Comparison of ENCODE assay signal across 21 cellular contexts in the genomic region with DNA sequence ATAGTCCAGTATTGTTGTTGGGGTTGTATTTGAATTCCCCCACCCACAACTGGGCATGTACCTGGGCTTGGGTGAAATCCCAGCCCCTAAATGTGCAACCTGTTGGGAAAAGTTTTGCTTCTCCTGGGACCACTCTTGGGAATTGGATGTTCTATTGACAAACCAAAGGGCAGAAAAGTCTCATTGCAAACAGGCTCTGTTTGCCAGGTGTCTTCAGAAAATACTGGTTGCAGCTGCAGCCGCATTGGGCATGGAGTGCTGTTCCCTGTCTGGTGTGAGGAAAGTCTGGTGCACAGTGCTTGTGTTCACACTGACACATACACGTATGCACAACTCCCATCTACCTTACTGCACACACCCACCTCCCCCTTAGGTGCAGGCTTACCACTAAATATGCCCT. TPM values are rescaled to one million over a fixed set of nuclear protein-coding genes. Genes with fewer than 3 reads are reported as not detected.
A peak's percentile ranks its signal among the peaks of the same experiment; 100 is the strongest.
DNase-seq lines count a peak whose midpoint lies in the region; ATAC-seq, FAIRE-seq and TF ChIP-seq lines count a peak whose summit lies in the region.
"Had no signal": no experiment of that assay in that cellular context is flagged by ENCODE, and none has a peak within 500 bp of the region (broad histone marks: within the 10 kb centered on the region; RNA-seq: fewer than 3 reads in every experiment).

No MANE protein-coding gene starts in this region.

- no peaks in the 10 kb centered on the region for H3K36me3 Mint-ChIP-seq in CD14-positive monocyte
- no peaks in the 10 kb centered on the region for H3K36me3 Mint-ChIP-seq in stimulated activated effector memory CD8-positive, alpha-beta T cell treated with anti-CD3 and anti-CD28 coated beads, Interleukin-12 subunit alpha, Interleukin-12 subunit beta, amount 100 ng/mL, for 72 hours
- H3K36me3 Mint-ChIP-seq: CD4-positive, alpha-beta memory T cell had no signal

- no peak overlapping the region for H3K4me3 Mint-ChIP-seq in CD14-positive monocyte
- H3K4me3 Mint-ChIP-seq in stimulated activated effector memory CD8-positive, alpha-beta T cell treated with anti-CD3 and anti-CD28 coated beads, Interleukin-12 subunit alpha, Interleukin-12 subunit beta, amount 100 ng/mL, for 72 hours = no peak overlapping the region
- H3K4me3 Mint-ChIP-seq: CD4-positive, alpha-beta memory T cell had no signal

- H3K36me3 ChIP-seq in RWPE2 (ENCODE audit: low read depth) (no peaks in the 10 kb centered on the region), HepG2 (replicated peaks in 1 of 2; ENCODE audit: control insufficient read depth in 1 of 2, insufficient read depth in 2 of 2, low read length in 2 of 2) (0 out of 5 replicates have a peak, but pooled peaks cover 0 to 3% of the 10 kb centered on the region in 2 experiments), neuronal stem cell (replicated peaks in 1 of 2; ENCODE audit: control insufficient read depth in 2 of 2, insufficient read depth in 2 of 2, low read length in 2 of 2) (no peaks in the 10 kb centered on the region), suprapubic skin (no peaks in the 10 kb centered on the region)
- H3K36me3 ChIP-seq: BE2C had no signal

- in situ Hi-C loops in HepG2 (cut with HindIII; ENCODE audit: extremely low pct_ligation_motif_present, low pct_unique_long_range_greater_than_20kb) = loop anchor here (10.0 kb wide), 1 partner anchor 1466 kb away; no protein-coding TSS in a partner anchor

- no peak overlapping the region for H3K4me2 ChIP-seq in HepG2 (ENCODE audit: low read depth, low read length)
- H3K4me2 ChIP-seq in neuronal stem cell (ENCODE audit: insufficient read depth, low read length, poor library complexity, severe bottlenecking) = no peak overlapping the region
- H3K4me2 ChIP-seq: KMS-11 had no signal

- CTCF ChIA-PET in HepG2 (lab: Yijun Ruan, JAX; ENCODE audit: low intra/inter-chr PET ratio, low total read pairs) = no interaction called here

- H2BK15ac ChIP-seq in neuronal stem cell (ENCODE audit: low read length) = peak overlapping the region; percentile 23

- no peak overlapping the region for H2AFZ ChIP-seq in HepG2 (ENCODE audit: low read length)
- no peak overlapping the region for H2AFZ ChIP-seq in neuronal stem cell (ENCODE audit: low read length)

- intact Hi-C loops in CD14-positive monocyte (cut with micrococcal nuclease) (no loop called here), HepG2 (cut with micrococcal nuclease; ENCODE audit: unreplicated experiment) (no loop called here)

- no peak overlapping the region for H3K4ac ChIP-seq in neuronal stem cell (ENCODE audit: low read length)

- H3K9me3 ChIP-seq in RWPE2 (ENCODE audit: severe bottlenecking) (no peaks in the 10 kb centered on the region), HepG2 (ENCODE audit: low read length) (no peaks in the 10 kb centered on the region), neuronal stem cell (replicated peaks in 1 of 2; ENCODE audit: control insufficient read depth in 2 of 2, insufficient read depth in 1 of 2, low read depth in 1 of 2, low read length in 2 of 2) (no peaks in the 10 kb centered on the region), suprapubic skin (no peaks in the 10 kb centered on the region)
- H3K9me3 ChIP-seq: BE2C had no signal

- H3K27ac Mint-ChIP-seq in CD14-positive monocyte = no peak overlapping the region
- H3K27ac Mint-ChIP-seq in stimulated activated effector memory CD8-positive, alpha-beta T cell treated with anti-CD3 and anti-CD28 coated beads, Interleukin-12 subunit alpha, Interleukin-12 subunit beta, amount 100 ng/mL, for 72 hours = no peak overlapping the region
- H3K27ac Mint-ChIP-seq: CD4-positive, alpha-beta memory T cell had no signal

- peaks cover 0 to 7% (median 2%) of the 10 kb centered on the region in 3 donors for H3K27me3 Mint-ChIP-seq in CD14-positive monocyte (ENCODE audit: low read depth in 3 of 3)

- peak overlapping the region; percentile 16 for H2BK12ac ChIP-seq in neuronal stem cell (ENCODE audit: low read length)

- peak overlapping the region; percentile 90 for H3K18ac ChIP-seq in neuronal stem cell (ENCODE audit: low read length)

- H4K91ac ChIP-seq in neuronal stem cell (ENCODE audit: low read depth, low read length, poor library complexity) = no peak overlapping the region

- no peaks in the 10 kb centered on the region for H3K79me1 ChIP-seq in neuronal stem cell (ENCODE audit: low read depth, low read length)

- peaks cover 33% of the 10 kb centered on the region for H3K4me1 ChIP-seq in RWPE2 (ENCODE audit: insufficient read depth, poor library complexity, severe bottlenecking)
- peaks cover 43% of the 10 kb centered on the region for H3K4me1 ChIP-seq in HepG2 (ENCODE audit: insufficient read depth, low read length)
- H3K4me1 ChIP-seq in neuronal stem cell (ENCODE audit: control insufficient read depth in 2 of 2, insufficient read depth in 1 of 2, low read depth in 1 of 2, low read length in 2 of 2) = peaks cover 17 to 24% of the 10 kb centered on the region in 2 donors
- H3K4me1 ChIP-seq in suprapubic skin = no peaks in the 10 kb centered on the region
- H3K4me1 ChIP-seq: BE2C had no signal

- peaks cover 22% of the 10 kb centered on the region for H4K20me1 ChIP-seq in HepG2 (ENCODE audit: insufficient read depth, low read length)

- peak overlapping the region; percentile 59 for H3K14ac ChIP-seq in neuronal stem cell (ENCODE audit: low read length)

- DNase-seq in CD14-positive monocyte (ENCODE audit: low spot score) (peak; percentile 30), RWPE2 (ENCODE audit: low spot score) (no peak), HepG2 (ENCODE audit: low spot score) (no peak), neuronal stem cell (ENCODE audit: low spot score) (no peak), suprapubic skin (ENCODE audit: low spot score in 2 of 2) (no peak)
- no peak for DNase-seq in stimulated activated effector memory CD8-positive, alpha-beta T cell treated with anti-CD3 and anti-CD28 coated beads, Interleukin-12 subunit alpha, Interleukin-12 subunit beta, amount 100 ng/mL, for 72 hours (ENCODE audit: low spot score in 2 of 2)
- DNase-seq: BE2C; CD4-positive, alpha-beta memory T cell; GOT3; NCI-H1092; NCI-H146; NCI-H2081; NCI-H510A; NCI-H774; Right ventricle myocardium superior had no signal

- H2BK120ac ChIP-seq in neuronal stem cell (ENCODE audit: low read depth, low read length) = no peak overlapping the region

- TF ChIP-seq POLR2A in HepG2 (IDR thresholded peaks at IDR 0.05; ENCODE audit: insufficient read depth in 1 of 2, low read depth in 2 of 2, low read length in 2 of 2) (no peak), suprapubic skin (IDR thresholded peaks at IDR 0.05) (no peak)

- TF ChIP-seq CTCF in CD14-positive monocyte (IDR thresholded peaks at IDR 0.05) (no peak), RWPE2 (IDR thresholded peaks at IDR 0.05; ENCODE audit: poor library complexity, severe bottlenecking) (no peak), HepG2 (CRISPR knock-in tag; IDR thresholded peaks at IDR 0.05) (no peak), suprapubic skin (IDR thresholded peaks at IDR 0.05) (no peak)

- TF ChIP-seq RAD21 in HepG2 (CRISPR knock-in tag; IDR thresholded peaks at IDR 0.05) = no peak

- H3K27me3 ChIP-seq in RWPE2 (ENCODE audit: insufficient read depth, poor library complexity, severe bottlenecking) (no peaks in the 10 kb centered on the region), HepG2 (ENCODE audit: control insufficient read depth in 1 of 2, insufficient read depth in 2 of 2, low read length in 2 of 2) (no peaks in the 10 kb centered on the region), neuronal stem cell (ENCODE audit: control insufficient read depth in 3 of 3, insufficient read depth in 3 of 3, low read depth in 1 of 3, low read length in 3 of 3) (peaks cover 0 to 3% (median 0%) of the 10 kb centered on the region in 3 experiments), suprapubic skin (no peaks in the 10 kb centered on the region)
- H3K27me3 ChIP-seq: BE2C had no signal

- H3K23ac ChIP-seq in neuronal stem cell (ENCODE audit: low read depth, low read length, poor library complexity) = no peak overlapping the region

- no peak overlapping the region for H2BK5ac ChIP-seq in neuronal stem cell (ENCODE audit: low read length)

- H3K27ac ChIP-seq in RWPE2 (ENCODE audit: poor library complexity, severe bottlenecking) = peak overlapping the region; percentile 70
- no peak overlapping the region for H3K27ac ChIP-seq in HepG2 (ENCODE audit: extremely low read length, insufficient read depth, low read length)
- no peak overlapping the region for H3K27ac ChIP-seq in neuronal stem cell (replicated peaks; ENCODE audit: low read length)
- no peak overlapping the region for H3K27ac ChIP-seq in suprapubic skin
- H3K27ac ChIP-seq: 22Rv1, KMS-11, SK-N-MC had no signal

- POLR2A ChIA-PET in HepG2 (lab: Yijun Ruan, JAX) = no interaction called here

- 55% methylated on average over 2 of the region's 2 CpGs for WGBS in HepG2 (ENCODE audit: low lambda C conversion rate)
- WGBS in neuronal stem cell (ENCODE audit: extremely low coverage in 2 of 2, insufficient read length in 2 of 2, insufficient replicate concordance in 1 of 2), 2 donors = no CpG with 5 or more reads among the region's 2 CpGs
- WGBS in suprapubic skin = 88% methylated on average over 2 of the region's 2 CpGs

- TF ChIP-seq EP300 in HepG2 (IDR thresholded peaks at IDR 0.05; ENCODE audit: low read depth in 2 of 2, low read length in 2 of 2) (no peak), HepG2 (CRISPR knock-in tag; IDR thresholded peaks at IDR 0.05; ENCODE audit: borderline replicate concordance) (no peak), suprapubic skin (IDR thresholded peaks at IDR 0.05) (no peak)

- no peak for FAIRE-seq in HepG2 (lab: Jason Lieb, UNC)
- FAIRE-seq: G401.6 had no signal

- no peak overlapping the region for H3K4me3 ChIP-seq in RWPE2 (ENCODE audit: severe bottlenecking)
- no peak overlapping the region for H3K4me3 ChIP-seq in HepG2 (replicated peaks in 1 of 3; ENCODE audit: insufficient read depth in 1 of 3, low read depth in 2 of 3, low read length in 3 of 3)
- no peak overlapping the region for H3K4me3 ChIP-seq in neuronal stem cell (ENCODE audit: low read length in 2 of 2)
- no peak overlapping the region for H3K4me3 ChIP-seq in suprapubic skin
- H3K4me3 ChIP-seq: SK-N-MC had no signal

- H4K8ac ChIP-seq in neuronal stem cell (ENCODE audit: low read depth, low read length) = no peak overlapping the region

- ATAC-seq in RWPE2 (ENCODE audit: low read depth) (no peak), HepG2 (peak; percentile 39; the same call in 1 of the 3 replicates), GM21423 (IDR thresholded peaks at IDR 0.05; ENCODE audit: unreplicated experiment) (no peak), GM21825 (IDR thresholded peaks at IDR 0.05; ENCODE audit: unreplicated experiment) (no peak)
- ATAC-seq in stimulated activated effector memory CD8-positive, alpha-beta T cell treated with anti-CD3 and anti-CD28 coated beads, Interleukin-12 subunit alpha, Interleukin-12 subunit beta, amount 100 ng/mL, for 72 hours = no peak

- H2AK5ac ChIP-seq in neuronal stem cell (ENCODE audit: low read depth, low read length) = peak overlapping the region; percentile 64

- no TSS peak for BruUV-seq in HepG2 (replicated peaks; lab: Mats Ljungman, UMichigan)

- no peak overlapping the region for H3K9ac ChIP-seq in HepG2 (ENCODE audit: insufficient read depth, low read depth, low read length)
- H3K9ac ChIP-seq in neuronal stem cell (ENCODE audit: low read depth, low read length, poor library complexity) = no peak overlapping the region
- H3K9ac ChIP-seq: KMS-11 had no signal

- peaks cover 3% of the 10 kb centered on the region for H3K4me1 Mint-ChIP-seq in CD14-positive monocyte
- H3K4me1 Mint-ChIP-seq in stimulated activated effector memory CD8-positive, alpha-beta T cell treated with anti-CD3 and anti-CD28 coated beads, Interleukin-12 subunit alpha, Interleukin-12 subunit beta, amount 100 ng/mL, for 72 hours = no peaks in the 10 kb centered on the region
- H3K4me1 Mint-ChIP-seq: CD4-positive, alpha-beta memory T cell had no signal

- H3K9me3 Mint-ChIP-seq in CD14-positive monocyte = peaks cover 0 to 3% (median 0%) of the 10 kb centered on the region in 7 donors
- no peaks in the 10 kb centered on the region for H3K9me3 Mint-ChIP-seq in stimulated activated effector memory CD8-positive, alpha-beta T cell treated with anti-CD3 and anti-CD28 coated beads, Interleukin-12 subunit alpha, Interleukin-12 subunit beta, amount 100 ng/mL, for 72 hours
- H3K9me3 Mint-ChIP-seq: CD4-positive, alpha-beta memory T cell had no signal

- peaks cover 22% of the 10 kb centered on the region for H3K79me2 ChIP-seq in HepG2 (ENCODE audit: insufficient read depth, low read length)

RNA-seq across cellular contexts. Expression of gene PTPRU, which starts 12.1 kb away (rescaled TPM):
- polyA plus RNA-seq in CD14-positive monocyte = under 1 TPM in 1 of 2 donors, not detected in 1; 0.42 TPM
- 11.0 and 21.6 TPM in 2 replicates for total RNA-seq in HepG2 (2016; rRNA removed; fragmentation: Illumina TruSeq; extraction: Trizol)
- 3.9 and 4.0 TPM in 2 replicates for total RNA-seq in HepG2 (2016; cell fraction: cytosol; rRNA removed; fragmentation: Illumina TruSeq; extraction: Trizol; ENCODE audit: low read depth)
- total RNA-seq in HepG2 (2016; cell fraction: insoluble cytoplasmic fraction; rRNA removed; fragmentation: Illumina TruSeq; extraction: Trizol) = 9.4 and 20.9 TPM in 2 replicates
- total RNA-seq in HepG2 (2016; cell fraction: membrane; rRNA removed; fragmentation: Illumina TruSeq; extraction: Trizol) = 14.5 and 15.1 TPM in 2 replicates
- 20.3 and 29.1 TPM in 2 replicates for total RNA-seq in HepG2 (2016; cell fraction: nucleus; rRNA removed; fragmentation: Illumina TruSeq; extraction: Trizol)
- polyA plus RNA-seq in HepG2 (2011; rRNA removed) = 22.3 and 27.8 TPM in 2 replicates
- 16.2 and 24.5 TPM in 2 replicates for polyA plus RNA-seq in HepG2 (2011; cell fraction: cytosol; rRNA removed)
- polyA plus RNA-seq in HepG2 (2011; cell fraction: nucleus; rRNA removed) = 56.1 and 65.4 TPM in 2 replicates
- polyA plus RNA-seq in HepG2 (2012) = 12.1 and 22.3 TPM in 2 replicates
- 1.8 and 2.3 TPM in 2 replicates for polyA plus RNA-seq in HepG2 (2016; cell fraction: cytosol; fragmentation: Illumina TruSeq; extraction: Trizol; ENCODE audit: low read depth)
- polyA plus RNA-seq in HepG2 (2016; cell fraction: insoluble cytoplasmic fraction; fragmentation: Illumina TruSeq; extraction: Trizol; ENCODE audit: low read depth) = 9.7 and 12.0 TPM in 2 replicates
- 6.6 and 8.7 TPM in 2 replicates for polyA plus RNA-seq in HepG2 (2016; cell fraction: membrane; fragmentation: Illumina TruSeq; extraction: Trizol; ENCODE audit: low read depth)
- 46.5 and 51.1 TPM in 2 replicates for polyA plus RNA-seq in HepG2 (2016; cell fraction: nucleus; fragmentation: Illumina TruSeq; extraction: Trizol; ENCODE audit: insufficient read depth, low read depth)
- 28.3 and 104 TPM in 2 replicates for polyA minus RNA-seq in HepG2 (2011; rRNA and poly(A)+ RNA removed; ENCODE audit: low replicate concordance)
- polyA minus RNA-seq in HepG2 (2011; cell fraction: cytosol; rRNA and poly(A)+ RNA removed) = 33.6 and 37.1 TPM in 2 replicates
- polyA minus RNA-seq in HepG2 (2011; cell fraction: nucleus; rRNA and poly(A)+ RNA removed) = 18.0 and 19.9 TPM in 2 replicates
- polyA plus RNA-seq in neuronal stem cell (2013, experiment 1 of 2) = 25.9 TPM
- 26.2 TPM for polyA plus RNA-seq in neuronal stem cell (2013, experiment 2 of 2)
- total RNA-seq in suprapubic skin = 10 to 100 TPM; 15.0 to 46.7 (median 29.0) TPM
- polyA plus RNA-seq: CD4-positive, alpha-beta memory T cell had no signal

RNA-seq across cellular contexts. Expression of gene MECR, which starts 17.7 kb away (rescaled TPM):
- polyA plus RNA-seq in CD14-positive monocyte = 1 to 10 TPM; 6.3 to 7.5 TPM
- total RNA-seq in HepG2 (2016; rRNA removed; fragmentation: Illumina TruSeq; extraction: Trizol) = 21.2 and 24.9 TPM in 2 replicates
- total RNA-seq in HepG2 (2016; cell fraction: cytosol; rRNA removed; fragmentation: Illumina TruSeq; extraction: Trizol; ENCODE audit: low read depth) = 40.7 and 49.2 TPM in 2 replicates
- total RNA-seq in HepG2 (2016; cell fraction: insoluble cytoplasmic fraction; rRNA removed; fragmentation: Illumina TruSeq; extraction: Trizol) = 18.4 and 19.7 TPM in 2 replicates
- total RNA-seq in HepG2 (2016; cell fraction: membrane; rRNA removed; fragmentation: Illumina TruSeq; extraction: Trizol) = 43.7 and 46.5 TPM in 2 replicates
- 20.0 and 20.4 TPM in 2 replicates for total RNA-seq in HepG2 (2016; cell fraction: nucleus; rRNA removed; fragmentation: Illumina TruSeq; extraction: Trizol)
- polyA plus RNA-seq in HepG2 (2011; rRNA removed) = 18.8 and 19.0 TPM in 2 replicates
- 13.7 and 17.3 TPM in 2 replicates for polyA plus RNA-seq in HepG2 (2011; cell fraction: cytosol; rRNA removed)
- polyA plus RNA-seq in HepG2 (2011; cell fraction: nucleus; rRNA removed) = 21.4 and 26.7 TPM in 2 replicates
- polyA plus RNA-seq in HepG2 (2012) = 12.7 and 17.0 TPM in 2 replicates
- polyA plus RNA-seq in HepG2 (2016; cell fraction: cytosol; fragmentation: Illumina TruSeq; extraction: Trizol; ENCODE audit: low read depth) = 61.3 and 62.7 TPM in 2 replicates
- polyA plus RNA-seq in HepG2 (2016; cell fraction: insoluble cytoplasmic fraction; fragmentation: Illumina TruSeq; extraction: Trizol; ENCODE audit: low read depth) = 17.8 and 18.6 TPM in 2 replicates
- polyA plus RNA-seq in HepG2 (2016; cell fraction: membrane; fragmentation: Illumina TruSeq; extraction: Trizol; ENCODE audit: low read depth) = 46.4 and 47.2 TPM in 2 replicates
- 28.0 and 30.8 TPM in 2 replicates for polyA plus RNA-seq in HepG2 (2016; cell fraction: nucleus; fragmentation: Illumina TruSeq; extraction: Trizol; ENCODE audit: insufficient read depth, low read depth)
- polyA minus RNA-seq in HepG2 (2011; rRNA and poly(A)+ RNA removed; ENCODE audit: low replicate concordance) = 26.2 and 47.2 TPM in 2 replicates
- 8.0 and 9.2 TPM in 2 replicates for polyA minus RNA-seq in HepG2 (2011; cell fraction: cytosol; rRNA and poly(A)+ RNA removed)
- 22.4 and 23.0 TPM in 2 replicates for polyA minus RNA-seq in HepG2 (2011; cell fraction: nucleus; rRNA and poly(A)+ RNA removed)
- 19.8 TPM for polyA plus RNA-seq in neuronal stem cell (2013, experiment 1 of 2)
- 19.0 TPM for polyA plus RNA-seq in neuronal stem cell (2013, experiment 2 of 2)
- total RNA-seq in suprapubic skin = 10 to 100 TPM; 23.1 to 39.3 (median 33.6) TPM
